In the genomic region with DNA sequence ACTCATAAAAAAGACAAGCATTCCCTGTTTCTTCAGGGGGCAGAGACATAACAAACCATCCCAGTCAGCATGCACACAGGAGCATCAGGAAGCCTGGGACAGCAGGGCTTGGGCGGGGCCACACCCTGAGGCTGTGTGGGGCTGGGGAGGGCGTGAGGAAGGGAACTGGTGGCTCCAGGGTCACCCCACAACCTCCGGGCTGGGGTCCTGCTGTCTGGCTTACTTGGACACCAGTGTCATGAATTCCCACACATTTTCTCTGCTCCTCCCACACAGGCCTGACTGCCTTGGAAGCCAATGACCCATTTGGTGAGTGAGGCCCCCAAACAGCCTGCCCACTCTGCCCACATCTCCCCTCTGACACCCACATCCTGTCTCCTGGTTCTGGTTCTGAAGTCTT, we compare ENCODE assay signal across 29 cellular contexts. TPM values are rescaled to one million over a fixed set of nuclear protein-coding genes. Genes with fewer than 3 reads are reported as not detected.
DNase-seq lines count a peak whose midpoint lies in the region; ATAC-seq, FAIRE-seq and TF ChIP-seq lines count a peak whose summit lies in the region.
"Had no signal": no experiment of that assay in that cellular context is flagged by ENCODE, and none has a peak within 500 bp of the region (broad histone marks: within the 10 kb centered on the region; RNA-seq: fewer than 3 reads in every experiment).

No MANE protein-coding gene starts in this region.

- no peak overlapping the region; the same call in 1 of the 2 replicates for H4K8ac ChIP-seq in H1 (ENCODE audit: extremely low read depth, insufficient read depth, low read length)

- no peak overlapping the region for H3K27ac ChIP-seq in H1 (ENCODE audit: low read depth, low read length)
- H3K27ac ChIP-seq in aorta (ENCODE audit: low read depth in 1 of 2, low read length in 2 of 2): no peak overlapping the region
- H3K27ac ChIP-seq in stomach: no peak overlapping the region
- H3K27ac ChIP-seq: C4-2B, GM23248, KMS-11 had no signal

- no peak for TF ChIP-seq RAD21 in H1 (IDR thresholded peaks at IDR 0.05 in 1 of 2, conservative IDR thresholded peaks at IDR 0.05 in 1 of 2; ENCODE audit: low read depth in 2 of 2, low read length in 2 of 2)

- WGBS in H1 (ENCODE audit: extremely low coverage in 1 of 2, insufficient coverage in 1 of 2, insufficient read length in 1 of 2, insufficient replicate concordance in 2 of 2, low coverage in 1 of 2, low lambda C conversion rate in 2 of 2, missing lambda C conversion rate in 1 of 2), 2 experiments: 97% methylated on average over 3 of the region's 3 CpGs; no CpG with 5 or more reads in 1 of the 2 experiments
- WGBS in aorta, 2 donors: 84 to 94% methylated on average over 2 to 3 of the region's 3 CpGs
- WGBS in stomach, 5 donors: 77 to 90% (median 85%) methylated on average over 2 to 3 of the region's 3 CpGs

- CTCF ChIA-PET in H1 (lab: Charles Lee; ENCODE audit: partially characterized antibody): interaction anchor here (0.9 to 1.7 kb wide), 5 partner anchors 11 to 205 kb away, joined by 3 to 5 read pairs (median 3); no protein-coding TSS in a partner anchor

- H3K18ac ChIP-seq in H1 (ENCODE audit: extremely low read depth, low read length): no peak overlapping the region

- H3K79me2 ChIP-seq in H1 (ENCODE audit: control insufficient read depth in 1 of 2, insufficient read depth in 2 of 2, low read length in 2 of 2): no peaks in the 10 kb centered on the region

- no peak overlapping the region for H2BK20ac ChIP-seq in H1 (ENCODE audit: low read length)

- no peak for TF ChIP-seq POLR2A in H1 (IDR thresholded peaks at IDR 0.05; ENCODE audit: control extremely low read depth in 1 of 2, low read depth in 2 of 2, low read length in 2 of 2)
- TF ChIP-seq POLR2A in stomach (IDR thresholded peaks at IDR 0.05): no peak

- no peak overlapping the region for H3K9ac ChIP-seq in H1 (replicated peaks in 1 of 4; ENCODE audit: extremely low read depth in 1 of 4, low read depth in 3 of 4, low read length in 3 of 4)
- H3K9ac ChIP-seq: GM23248, KMS-11 had no signal

- H2AK5ac ChIP-seq in H1 (ENCODE audit: low read depth, low read length): no peak overlapping the region

- H3K27me3 ChIP-seq in H1 (replicated peaks in 1 of 4; ENCODE audit: control insufficient read depth in 3 of 4, extremely low read depth in 1 of 4, insufficient read depth in 3 of 4, low read length in 3 of 4): 0 out of 7 replicates have a peak, but pooled peaks cover 0 to 2% (median 0%) of the 10 kb centered on the region in 4 experiments
- H3K27me3 ChIP-seq in aorta (ENCODE audit: control insufficient read depth in 1 of 2, insufficient read depth in 2 of 2, low read length in 1 of 2): no peaks in the 10 kb centered on the region
- no peaks in the 10 kb centered on the region for H3K27me3 ChIP-seq in stomach
- no peaks in the 10 kb centered on the region for H3K27me3 ChIP-seq in MG63

- H3K27me3 Mint-ChIP-seq in activated naive CD8-positive, alpha-beta T cell treated with anti-CD3 and anti-CD28 coated beads, Interleukin-2, amount 10 ng/mL, durations not matched to agents 7 days and 5 days: no peaks in the 10 kb centered on the region
- no peaks in the 10 kb centered on the region for H3K27me3 Mint-ChIP-seq in activated naive CD8-positive, alpha-beta T cell treated with anti-CD3 and anti-CD28 coated beads for 36 hours

- no peak overlapping the region for H4K5ac ChIP-seq in H1 (ENCODE audit: insufficient read length, low read depth, low read length)

- intact Hi-C loops in posterior vena cava (cut with DNase I) (no loop called here), aorta (cut with DNase I) (no loop called here), stomach (cut with DNase I; ENCODE audit: low total_unique reads) (no loop called here)

- H4K20me1 ChIP-seq in H1 (replicated peaks in 1 of 2; ENCODE audit: control insufficient read depth in 1 of 2, insufficient read depth in 2 of 2, low read length in 2 of 2): no peaks in the 10 kb centered on the region

- no peak for DNase-seq in activated naive CD8-positive, alpha-beta T cell treated with anti-CD3 and anti-CD28 coated beads, Interleukin-2, amount 10 ng/mL, durations not matched to agents 7 days and 5 days
- DNase-seq in activated naive CD8-positive, alpha-beta T cell treated with anti-CD3 and anti-CD28 coated beads for 36 hours: no peak
- DNase-seq in H1 (ENCODE audit: low read depth in 1 of 2, low spot score in 2 of 2): no peak
- DNase-seq in posterior vena cava (ENCODE audit: low spot score): peak; percentile 68
- DNase-seq in aorta: peak; percentile 16 to 56
- DNase-seq in NCI-H2081 (lab: John Stamatoyannopoulos, UW): no peak
- DNase-seq in stomach: no peak
- no peak for DNase-seq in MG63
- DNase-seq: AML-193; Calu3; CD8-positive, alpha-beta memory T cell; GM23248; IMR-90; NCI-H1105 treated with DMSO at 0.1 percent for 48 hours; NCI-H2081 treated with DMSO at 0.1 percent for 48 hours; NCI-H2171 treated with DMSO at 0.1 percent for 48 hours; NCI-H524 treated with DMSO at 0.1 percent for 48 hours; NCI-H82; SIG-M5 had no signal

- H3K23ac ChIP-seq in H1 (ENCODE audit: insufficient read length): no peak overlapping the region

- POLR2A ChIA-PET in activated naive CD8-positive, alpha-beta T cell treated with anti-CD3 and anti-CD28 coated beads, Interleukin-2, amount 10 ng/mL, durations not matched to agents 7 days and 5 days (lab: Charles Lee): interaction anchor here (0.7 kb wide), 1 partner anchor 46 kb away, joined by 3 read pairs; no protein-coding TSS in a partner anchor
- POLR2A ChIA-PET in H1 (lab: Charles Lee; ENCODE audit: partially characterized antibody): interaction anchor here (0.8 to 2.7 kb wide), 2 partner anchors 9 to 16 kb away, joined by 4 to 11 read pairs; no protein-coding TSS in a partner anchor

- no peak for TF ChIP-seq EP300 in H1 (IDR thresholded peaks at IDR 0.05; ENCODE audit: borderline replicate concordance in 1 of 2, low read depth in 2 of 2, low read length in 2 of 2)
- TF ChIP-seq EP300 in stomach (IDR thresholded peaks at IDR 0.05): no peak

- H3K36me3 Mint-ChIP-seq in activated naive CD8-positive, alpha-beta T cell treated with anti-CD3 and anti-CD28 coated beads, Interleukin-2, amount 10 ng/mL, durations not matched to agents 7 days and 5 days: no peaks in the 10 kb centered on the region
- no peaks in the 10 kb centered on the region for H3K36me3 Mint-ChIP-seq in activated naive CD8-positive, alpha-beta T cell treated with anti-CD3 and anti-CD28 coated beads for 36 hours
- H3K36me3 Mint-ChIP-seq: CD8-positive, alpha-beta memory T cell had no signal

- 0 out of 2 replicates have a peak overlapping the region, but pooled peaks have one; percentile 29 for H2BK15ac ChIP-seq in H1 (ENCODE audit: low read length)

- H2AFZ ChIP-seq in H1 (ENCODE audit: low read length): no peak overlapping the region
- H2AFZ ChIP-seq: GM23248 had no signal

- no peak overlapping the region for H2BK120ac ChIP-seq in H1 (replicated peaks; ENCODE audit: low read depth, low read length)

- no peaks in the 10 kb centered on the region for H3K9me3 Mint-ChIP-seq in activated naive CD8-positive, alpha-beta T cell treated with anti-CD3 and anti-CD28 coated beads, Interleukin-2, amount 10 ng/mL, durations not matched to agents 7 days and 5 days
- H3K9me3 Mint-ChIP-seq in activated naive CD8-positive, alpha-beta T cell treated with anti-CD3 and anti-CD28 coated beads for 36 hours: no peaks in the 10 kb centered on the region
- H3K9me3 Mint-ChIP-seq: CD8-positive, alpha-beta memory T cell had no signal

- no peak overlapping the region for H3K14ac ChIP-seq in H1 (ENCODE audit: insufficient read length)

- H3K4me1 ChIP-seq in H1 (replicated peaks in 1 of 4; ENCODE audit: control insufficient read depth in 3 of 4, insufficient read depth in 4 of 4, low read length in 3 of 4) (peaks cover 4 to 20% (median 7%) of the 10 kb centered on the region in 4 experiments), aorta (ENCODE audit: control insufficient read depth in 1 of 2, insufficient read depth in 2 of 2, low read length in 2 of 2) (no peaks in the 10 kb centered on the region), stomach (peaks cover 0 to 14% (median 4%) of the 10 kb centered on the region in 4 donors)

- no peak overlapping the region for H3K56ac ChIP-seq in H1 (replicated peaks; ENCODE audit: insufficient read length, low read depth, low read length)

- peak overlapping the region; percentile 19 for H3K4me3 Mint-ChIP-seq in activated naive CD8-positive, alpha-beta T cell treated with anti-CD3 and anti-CD28 coated beads, Interleukin-2, amount 10 ng/mL, durations not matched to agents 7 days and 5 days
- H3K4me3 Mint-ChIP-seq in activated naive CD8-positive, alpha-beta T cell treated with anti-CD3 and anti-CD28 coated beads for 36 hours: no peak overlapping the region
- H3K4me3 Mint-ChIP-seq: CD8-positive, alpha-beta memory T cell had no signal

- H3K79me1 ChIP-seq in H1 (ENCODE audit: low read depth, low read length): no peaks in the 10 kb centered on the region

- no peak overlapping the region for H3K27ac Mint-ChIP-seq in activated naive CD8-positive, alpha-beta T cell treated with anti-CD3 and anti-CD28 coated beads, Interleukin-2, amount 10 ng/mL, durations not matched to agents 7 days and 5 days
- H3K27ac Mint-ChIP-seq in activated naive CD8-positive, alpha-beta T cell treated with anti-CD3 and anti-CD28 coated beads for 36 hours: no peak overlapping the region

- no peak overlapping the region for H3K4me2 ChIP-seq in H1 (ENCODE audit: insufficient read depth in 1 of 2, low read depth in 2 of 2, low read length in 2 of 2)
- H3K4me2 ChIP-seq: KMS-11 had no signal

- H3K9me3 ChIP-seq in H1 (ENCODE audit: insufficient read depth in 2 of 2, low read depth in 1 of 2, low read length in 1 of 2) (no peaks in the 10 kb centered on the region), aorta (ENCODE audit: control insufficient read depth, low read length) (no peaks in the 10 kb centered on the region), stomach (no peaks in the 10 kb centered on the region), MG63 (no peaks in the 10 kb centered on the region)
- H3K9me3 ChIP-seq: HAP-1 had no signal

- no peak overlapping the region for H2BK12ac ChIP-seq in H1 (ENCODE audit: low read depth, low read length)

- H3K4ac ChIP-seq in H1 (replicated peaks; ENCODE audit: insufficient read length, low read depth, low read length): no peak overlapping the region

- H3K4me1 Mint-ChIP-seq in activated naive CD8-positive, alpha-beta T cell treated with anti-CD3 and anti-CD28 coated beads, Interleukin-2, amount 10 ng/mL, durations not matched to agents 7 days and 5 days: peaks cover 13% of the 10 kb centered on the region
- peaks cover 7% of the 10 kb centered on the region for H3K4me1 Mint-ChIP-seq in activated naive CD8-positive, alpha-beta T cell treated with anti-CD3 and anti-CD28 coated beads for 36 hours

- no peak overlapping the region for H4K91ac ChIP-seq in H1 (replicated peaks; ENCODE audit: insufficient read length, low read length)

- H3K4me3 ChIP-seq in H1 (ENCODE audit: extremely low read depth in 1 of 4, insufficient read depth in 2 of 4, low read depth in 3 of 4, low read length in 4 of 4) (no peak overlapping the region), aorta (ENCODE audit: low read length in 2 of 2) (no peak overlapping the region), stomach (no peak overlapping the region), MG63 (no peak overlapping the region)
- H3K4me3 ChIP-seq: GM23248, HAP-1 had no signal

- no peak for ATAC-seq in activated naive CD8-positive, alpha-beta T cell treated with anti-CD3 and anti-CD28 coated beads, Interleukin-2, amount 10 ng/mL, durations not matched to agents 7 days and 5 days (ENCODE audit: low read depth)
- no peak for ATAC-seq in aorta (ENCODE audit: low FRiP score)
- ATAC-seq: Panc1 had no signal

- no peaks in the 10 kb centered on the region for H3K36me3 ChIP-seq in H1 (ENCODE audit: control insufficient read depth in 2 of 4, insufficient read depth in 4 of 4, low read length in 3 of 4)
- H3K36me3 ChIP-seq in aorta (ENCODE audit: control insufficient read depth in 1 of 2, insufficient read depth in 2 of 2, low read length in 1 of 2): no peaks in the 10 kb centered on the region
- H3K36me3 ChIP-seq in stomach: no peaks in the 10 kb centered on the region
- no peaks in the 10 kb centered on the region for H3K36me3 ChIP-seq in MG63
- H3K36me3 ChIP-seq: HAP-1 had no signal

- no peak for FAIRE-seq in H1 (lab: Jason Lieb, UNC)
- FAIRE-seq: G401.6, GM12892, GM18507 had no signal

- no peak overlapping the region for H2BK5ac ChIP-seq in H1 (ENCODE audit: low read depth, low read length)

- no peak for TF ChIP-seq CTCF in H1 (IDR thresholded peaks at IDR 0.05; ENCODE audit: control extremely low read depth in 1 of 3, insufficient read depth in 1 of 3, low read depth in 1 of 3, low read length in 3 of 3)
- TF ChIP-seq CTCF in stomach (IDR thresholded peaks at IDR 0.05): no peak

- no peaks in the 10 kb centered on the region for H3K23me2 ChIP-seq in H1 (ENCODE audit: low read depth, low read length)

RNA-seq across cellular contexts. Expression of gene FXYD4, which starts 2.8 kb away (rescaled TPM):
- total RNA-seq in activated naive CD8-positive, alpha-beta T cell treated with anti-CD3 and anti-CD28 coated beads, Interleukin-2, amount 10 ng/mL, durations not matched to agents 7 days and 5 days: not detected
- not detected for total RNA-seq in activated naive CD8-positive, alpha-beta T cell treated with anti-CD3 and anti-CD28 coated beads for 36 hours
- total RNA-seq in H1 (2021; fragmentation: NEBNext Ultra II Directional; extraction: Animal tissue kit (Norgen Biotek cat#: 25700)): not detected in 2 replicates
- polyA plus RNA-seq in H1 (2011; rRNA removed): not detected in 2 replicates
- polyA plus RNA-seq in H1 (2011; cell fraction: cytosol; rRNA removed): not detected
- polyA plus RNA-seq in H1 (2011; cell fraction: nucleus; rRNA removed): not detected
- polyA plus RNA-seq in H1 (2012, experiment 1 of 2): not detected in 4 replicates
- polyA plus RNA-seq in H1 (2012, experiment 2 of 2): not detected
- polyA plus RNA-seq in H1 (2013, experiment 1 of 2): not detected
- not detected for polyA plus RNA-seq in H1 (2013, experiment 2 of 2)
- not detected in 2 replicates for polyA minus RNA-seq in H1 (2011; rRNA and poly(A)+ RNA removed)
- not detected for polyA minus RNA-seq in H1 (2011; cell fraction: cytosol; rRNA and poly(A)+ RNA removed)
- polyA minus RNA-seq in H1 (2011; cell fraction: nucleus; rRNA and poly(A)+ RNA removed): not detected
- not detected for total RNA-seq in posterior vena cava
- not detected for total RNA-seq in aorta
- not detected for polyA plus RNA-seq in aorta
- not detected for total RNA-seq in stomach
- 1 to 10 TPM; 2.8 to 7.3 (median 6.0) TPM for polyA plus RNA-seq in stomach
- not detected in 2 replicates for total RNA-seq in MG63 (2014; rRNA removed; shearing (Covaris generic); ENCODE audit: low replicate concordance)
- total RNA-seq: A172; Calu3; CD8-positive, alpha-beta memory T cell; Daoy; GM23248; IMR-90 had no signal
- polyA plus RNA-seq: AG04450; CD8-positive, alpha-beta memory T cell; GM23248; IMR-90 had no signal

RNA-seq across cellular contexts. Expression of gene HNRNPF, which starts 34.8 kb away (rescaled TPM):
- total RNA-seq in activated naive CD8-positive, alpha-beta T cell treated with anti-CD3 and anti-CD28 coated beads, Interleukin-2, amount 10 ng/mL, durations not matched to agents 7 days and 5 days: 100 to 1,000 TPM; 347 to 351 TPM
- total RNA-seq in activated naive CD8-positive, alpha-beta T cell treated with anti-CD3 and anti-CD28 coated beads for 36 hours: 100 to 1,000 TPM; 530 to 544 TPM
- 389 and 397 TPM in 2 replicates for total RNA-seq in H1 (2021; fragmentation: NEBNext Ultra II Directional; extraction: Animal tissue kit (Norgen Biotek cat#: 25700))
- polyA plus RNA-seq in H1 (2011; rRNA removed) (208 and 209 TPM in 2 replicates), aorta (10 to 100 TPM; 54.3 to 63.2 TPM), stomach (100 to 1,000 TPM in 1 of 3 donors, 10 to 100 TPM in 2; 74.7 to 131 (median 87.5) TPM)
- 285 TPM for polyA plus RNA-seq in H1 (2011; cell fraction: cytosol; rRNA removed)
- 199 TPM for polyA plus RNA-seq in H1 (2011; cell fraction: nucleus; rRNA removed)
- polyA plus RNA-seq in H1 (2012, experiment 1 of 2): 322 to 369 TPM (median 332 TPM) in 4 replicates
- polyA plus RNA-seq in H1 (2012, experiment 2 of 2): 154 TPM
- polyA plus RNA-seq in H1 (2013, experiment 1 of 2): 167 TPM
- polyA plus RNA-seq in H1 (2013, experiment 2 of 2): 175 TPM
- 303 and 334 TPM in 2 replicates for polyA minus RNA-seq in H1 (2011; rRNA and poly(A)+ RNA removed)
- polyA minus RNA-seq in H1 (2011; cell fraction: cytosol; rRNA and poly(A)+ RNA removed): 147 TPM
- polyA minus RNA-seq in H1 (2011; cell fraction: nucleus; rRNA and poly(A)+ RNA removed): 101 TPM
- total RNA-seq in posterior vena cava (100 to 1,000 TPM; 109 to 112 TPM), aorta (100 to 1,000 TPM; 103 to 114 TPM), stomach (100 to 1,000 TPM in 2 of 5 donors, 10 to 100 TPM in 3; 36.2 to 169 (median 87.0) TPM)
- 286 and 294 TPM in 2 replicates for total RNA-seq in MG63 (2014; rRNA removed; shearing (Covaris generic); ENCODE audit: low replicate concordance)

Comparison
In these comparisons a context has a peak if more than half of its experiments do, and no peak if none do; other contexts are left out.
1. DNase-seq: peak in posterior vena cava (single experiment) and aorta (2 of 2); none in activated naive CD8-positive, alpha-beta T cell treated with anti-CD3 and anti-CD28 coated beads, Interleukin-2, amount 10 ng/mL, durations not matched to agents 7 days and 5 days (single experiment), activated naive CD8-positive, alpha-beta T cell treated with anti-CD3 and anti-CD28 coated beads for 36 hours (single experiment), H1 (0 of 2), NCI-H2081 (0 of 2), stomach (single experiment) and MG63 (single experiment).